ENCODE assay signal across 11 cellular contexts in the genomic region with DNA sequence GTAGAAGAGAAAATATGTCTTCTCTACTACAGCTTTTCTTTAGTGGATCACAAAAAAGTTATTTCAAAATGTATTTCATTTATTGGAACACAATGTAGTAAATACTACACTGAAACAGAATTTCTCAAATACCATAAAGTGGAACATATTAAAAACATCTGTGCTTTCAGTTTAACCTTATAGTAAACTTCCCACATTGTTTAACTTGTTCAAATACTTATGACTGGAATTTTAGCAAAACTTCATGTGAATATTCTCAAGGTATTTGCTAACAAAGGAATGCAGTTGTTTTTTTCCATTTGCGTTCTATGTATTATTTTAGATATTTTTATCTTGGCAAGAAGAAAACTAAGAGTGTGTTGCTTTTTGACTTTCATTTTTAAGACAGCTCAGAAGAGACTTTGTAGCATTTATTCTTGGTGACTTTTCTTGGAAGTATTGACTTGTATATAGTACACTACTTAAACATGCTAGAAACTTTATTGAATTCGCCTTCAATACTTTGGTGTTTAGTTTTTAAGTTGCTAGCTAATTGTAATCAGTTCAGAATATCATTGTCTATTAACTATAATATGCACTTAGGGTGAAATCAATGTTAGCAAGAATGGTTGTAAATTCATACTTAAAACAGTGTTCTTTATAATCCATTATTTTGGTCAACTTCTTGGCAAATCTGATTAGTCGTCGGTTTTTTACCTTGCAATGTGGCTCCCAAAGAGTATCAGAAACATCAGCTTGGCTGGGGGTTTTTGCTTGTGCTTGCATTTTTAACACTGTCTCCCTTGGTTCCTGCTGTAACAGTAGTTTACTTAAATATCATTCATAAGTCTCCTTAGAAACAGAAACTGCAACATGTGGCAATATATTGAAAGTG. TPM values are rescaled to one million over a fixed set of nuclear protein-coding genes. Genes with fewer than 3 reads are reported as not detected.
DNase-seq lines count a peak whose midpoint lies in the region; ATAC-seq and TF ChIP-seq lines count a peak whose summit lies in the region.
"Had no signal": no experiment of that assay in that cellular context is flagged by ENCODE, and none has a peak within 500 bp of the region (broad histone marks: within the 10 kb centered on the region; RNA-seq: fewer than 3 reads in every experiment).

No MANE protein-coding gene starts in this region.

- TF ChIP-seq POLR2A in NB4 (IDR thresholded peaks at IDR 0.05; ENCODE audit: extremely low read depth, insufficient read length) (no peak), thyroid gland (IDR thresholded peaks at IDR 0.05) (no peak)

- H3K4me3 ChIP-seq in AG04449 (ENCODE audit: low read depth, low read length) (no peak overlapping the region), NB4 (ENCODE audit: low read depth, low read length) (no peak overlapping the region), fibroblast of villous mesenchyme (ENCODE audit: low read depth, low read length) (peak overlapping the region; percentile 6), thyroid gland (replicated peaks in 1 of 3) (no peak overlapping the region)
- H3K4me3 ChIP-seq: lower lobe of right lung had no signal

- intact Hi-C loops in thyroid gland (cut with DNase I) = no loop called here

- H3K4me1 ChIP-seq in thyroid gland = peaks cover 12 to 20% of the 10 kb centered on the region in 2 donors

- DNase-seq in AG04449 (ENCODE audit: low read depth, low spot score) (peak; percentile 74), NB4 (ENCODE audit: low read depth) (peak; percentile 38), fibroblast of villous mesenchyme (ENCODE audit: low read depth) (peak; percentile 76), cerebellar cortex (ENCODE audit: low spot score) (no peak), NCI-H345 (lab: John Stamatoyannopoulos, UW) (no peak), thyroid gland (no peak)
- DNase-seq: activated T-cell treated with anti-CD3 and anti-CD28 coated beads, Interleukin-2, amount 50 U/mL, for 24 hours; lower lobe of right lung had no signal

- CTCF ChIA-PET in AG04449 (lab: Yijun Ruan, JAX) = interaction anchor here (0.7 to 1.7 kb wide), 7 partner anchors 9 to 127 kb away, joined by 3 to 9 read pairs (median 4); no protein-coding TSS in a partner anchor

- ATAC-seq in GM19043 (IDR thresholded peaks at IDR 0.05; ENCODE audit: low read depth, unreplicated experiment) (peak; percentile 29), GM19452 (IDR thresholded peaks at IDR 0.05; ENCODE audit: unreplicated experiment) (no peak)
- ATAC-seq: lower lobe of right lung had no signal

- 79 to 88% methylated on average over 4 of the region's 4 CpGs for WGBS in thyroid gland, 2 donors

- no peak for TF ChIP-seq CTCF in AG04449 (IDR thresholded peaks at IDR 0.05; ENCODE audit: insufficient read depth, low read length, missing control alignments)
- no peak for TF ChIP-seq CTCF in NB4 (IDR thresholded peaks at IDR 0.05; ENCODE audit: low read depth, low read length)
- TF ChIP-seq CTCF in fibroblast of villous mesenchyme (IDR thresholded peaks at IDR 0.05; ENCODE audit: insufficient read depth, low read depth, low read length) = no peak
- no peak for TF ChIP-seq CTCF in thyroid gland (IDR thresholded peaks at IDR 0.05)

- H3K27me3 ChIP-seq in thyroid gland = no peaks in the 10 kb centered on the region

- H3K27ac ChIP-seq in thyroid gland = peak overlapping the region in 1 of 3 donors; percentile 24
- H3K27ac ChIP-seq: lower lobe of right lung had no signal

- H3K9me3 ChIP-seq in thyroid gland = no peaks in the 10 kb centered on the region
- H3K9me3 ChIP-seq: lower lobe of right lung had no signal

- H3K36me3 ChIP-seq in thyroid gland = no peaks in the 10 kb centered on the region
- H3K36me3 ChIP-seq: lower lobe of right lung had no signal

- POLR2A ChIA-PET in AG04449 (lab: Yijun Ruan, JAX) = interaction anchor here (0.6 kb wide), 1 partner anchor 9 kb away, joined by 3 read pairs; no protein-coding TSS in a partner anchor

RNA-seq across cellular contexts. Expression of a gene that starts 5.0 kb away (rescaled TPM):
- total RNA-seq in fibroblast of villous mesenchyme (370 and 720 TPM in 2 replicates), thyroid gland (10 to 100 TPM; 58.7 to 85.7 (median 68.0) TPM)

RNA-seq across cellular contexts. Expression of a gene that starts 43.4 kb away (rescaled TPM):
- total RNA-seq in fibroblast of villous mesenchyme (1.3 TPM in 2 replicates), thyroid gland (not detected)
- total RNA-seq: B cell, lower lobe of right lung had no signal

Comparison
In these comparisons a context has a peak if more than half of its experiments do, and no peak if none do; other contexts are left out.
1. DNase-seq: peak in AG04449 (single experiment), NB4 (single experiment) and fibroblast of villous mesenchyme (single experiment); none in cerebellar cortex (single experiment), NCI-H345 (single experiment) and thyroid gland (0 of 2).